Comparison of ENCODE assay signal across 19 cellular contexts in the genomic region with DNA sequence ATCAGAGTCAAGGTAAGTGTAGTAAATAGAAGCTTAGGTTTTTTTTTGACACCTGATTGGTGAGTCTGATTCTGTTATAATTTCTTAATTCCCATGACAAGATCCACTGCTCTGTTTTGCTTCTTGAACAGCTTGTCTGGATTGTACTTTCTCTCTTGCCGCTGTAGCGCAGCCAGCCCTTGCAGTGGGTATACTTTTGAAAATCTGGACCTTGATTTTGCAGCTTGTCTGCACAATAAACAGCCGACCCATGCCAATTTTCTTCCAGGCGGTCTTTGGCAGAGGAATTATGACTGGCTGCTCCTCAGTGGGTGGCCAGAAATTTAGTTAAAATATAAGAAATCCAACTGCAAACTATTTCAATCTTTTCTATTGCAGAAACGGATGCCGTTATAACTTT. TPM values are rescaled to one million over a fixed set of nuclear protein-coding genes. Genes with fewer than 3 reads are reported as not detected.
DNase-seq lines count a peak whose midpoint lies in the region; ATAC-seq, FAIRE-seq and TF ChIP-seq lines count a peak whose summit lies in the region.
"Had no signal": no experiment of that assay in that cellular context is flagged by ENCODE, and none has a peak within 500 bp of the region (broad histone marks: within the 10 kb centered on the region; RNA-seq: fewer than 3 reads in every experiment).

No MANE protein-coding gene starts in this region.

- no peak for TF ChIP-seq CTCF in right lobe of liver (IDR thresholded peaks at IDR 0.05)
- TF ChIP-seq CTCF in HepG2 (CRISPR knock-in tag; IDR thresholded peaks at IDR 0.05): no peak

- H3K79me2 ChIP-seq in HepG2 (ENCODE audit: insufficient read depth, low read length): no peaks in the 10 kb centered on the region

- H3K4me1 ChIP-seq in right lobe of liver (peaks cover 0 to 10% (median 3%) of the 10 kb centered on the region in 4 donors), HepG2 (ENCODE audit: insufficient read depth, low read length) (no peaks in the 10 kb centered on the region), neuron (ENCODE audit: insufficient read depth, low read length) (no peaks in the 10 kb centered on the region)

- H3K4me3 Mint-ChIP-seq in central memory CD8-positive, alpha-beta T cell: no peak overlapping the region
- H3K4me3 Mint-ChIP-seq in stimulated activated effector memory CD8-positive, alpha-beta T cell treated with anti-CD3 and anti-CD28 coated beads, Interleukin-12 subunit alpha, Interleukin-12 subunit beta, amount 100 ng/mL, for 72 hours: peak overlapping the region; percentile 3

- CTCF ChIA-PET in HepG2 (lab: Yijun Ruan, JAX; ENCODE audit: low intra/inter-chr PET ratio, low total read pairs): no interaction called here

- no peaks in the 10 kb centered on the region for H4K20me1 ChIP-seq in HepG2 (ENCODE audit: insufficient read depth, low read length)

- no peak overlapping the region for H3K9ac ChIP-seq in HepG2 (ENCODE audit: insufficient read depth, low read depth, low read length)

- POLR2A ChIA-PET in HepG2 (lab: Yijun Ruan, JAX): no interaction called here

- no peaks in the 10 kb centered on the region for H3K27me3 Mint-ChIP-seq in central memory CD8-positive, alpha-beta T cell

- intact Hi-C loops in right lobe of liver (cut with DNase I): no loop called here
- intact Hi-C loops in HepG2 (cut with micrococcal nuclease; ENCODE audit: unreplicated experiment): no loop called here

- TF ChIP-seq POLR2A in right lobe of liver (IDR thresholded peaks at IDR 0.05) (no peak), HepG2 (IDR thresholded peaks at IDR 0.05; ENCODE audit: insufficient read depth in 1 of 2, low read depth in 2 of 2, low read length in 2 of 2) (no peak)

- ATAC-seq in right lobe of liver (peak; percentile 74 to 95 (median 86)), HepG2 (no peak)
- ATAC-seq in central memory CD8-positive, alpha-beta T cell (replicated peaks; ENCODE audit: extremely low read depth, poor library complexity, severe bottlenecking): no peak
- ATAC-seq in stimulated activated effector memory CD8-positive, alpha-beta T cell treated with anti-CD3 and anti-CD28 coated beads, Interleukin-12 subunit alpha, Interleukin-12 subunit beta, amount 100 ng/mL, for 72 hours: no peak
- ATAC-seq: HCT116, PC-3 had no signal

- H3K27me3 ChIP-seq in right lobe of liver (no peaks in the 10 kb centered on the region), HepG2 (ENCODE audit: control insufficient read depth in 1 of 2, insufficient read depth in 2 of 2, low read length in 2 of 2) (peaks cover 0 to 12% of the 10 kb centered on the region in 2 experiments; a peak in 2 of 5 replicates), neuron (ENCODE audit: insufficient read depth, low read length) (no peaks in the 10 kb centered on the region)

- H3K27ac ChIP-seq in right lobe of liver: peak overlapping the region in 1 of 3 donors; percentile 51
- H3K27ac ChIP-seq in HepG2 (ENCODE audit: extremely low read length, insufficient read depth, low read length): no peak overlapping the region

- H3K27ac Mint-ChIP-seq in central memory CD8-positive, alpha-beta T cell (ENCODE audit: low read depth): peak overlapping the region; percentile 42
- H3K27ac Mint-ChIP-seq in stimulated activated effector memory CD8-positive, alpha-beta T cell treated with anti-CD3 and anti-CD28 coated beads, Interleukin-12 subunit alpha, Interleukin-12 subunit beta, amount 100 ng/mL, for 72 hours: no peak overlapping the region

- TF ChIP-seq RAD21 in HepG2 (CRISPR knock-in tag; IDR thresholded peaks at IDR 0.05): no peak

- H3K36me3 Mint-ChIP-seq in central memory CD8-positive, alpha-beta T cell (ENCODE audit: insufficient read depth): peaks cover 3% of the 10 kb centered on the region
- no peaks in the 10 kb centered on the region for H3K36me3 Mint-ChIP-seq in stimulated activated effector memory CD8-positive, alpha-beta T cell treated with anti-CD3 and anti-CD28 coated beads, Interleukin-12 subunit alpha, Interleukin-12 subunit beta, amount 100 ng/mL, for 72 hours

- no peaks in the 10 kb centered on the region for H3K36me3 ChIP-seq in right lobe of liver
- no peaks in the 10 kb centered on the region for H3K36me3 ChIP-seq in HepG2 (replicated peaks in 1 of 2; ENCODE audit: control insufficient read depth in 1 of 2, insufficient read depth in 2 of 2, low read length in 2 of 2)
- H3K36me3 ChIP-seq in neuron (ENCODE audit: insufficient read depth, low read length): no peaks in the 10 kb centered on the region

- H3K4me3 ChIP-seq in right lobe of liver (no peak overlapping the region), HepG2 (replicated peaks in 1 of 3; ENCODE audit: insufficient read depth in 1 of 3, low read depth in 2 of 3, low read length in 3 of 3) (no peak overlapping the region), neuron (ENCODE audit: low read length) (no peak overlapping the region)

- no peak for FAIRE-seq in HepG2 (lab: Jason Lieb, UNC)
- FAIRE-seq: A204.1, GM12891, GM18507 had no signal

- no peak overlapping the region for H3K4me2 ChIP-seq in HepG2 (ENCODE audit: low read depth, low read length)

- H2AFZ ChIP-seq in HepG2 (ENCODE audit: low read length) (no peak overlapping the region), neuron (ENCODE audit: low read depth, low read length) (peak overlapping the region; percentile 15)

- no TSS peak for BruUV-seq in HepG2 (replicated peaks; lab: Mats Ljungman, UMichigan)

- H3K9me3 ChIP-seq in right lobe of liver: no peaks in the 10 kb centered on the region
- H3K9me3 ChIP-seq in HepG2 (ENCODE audit: low read length): no peaks in the 10 kb centered on the region
- no peaks in the 10 kb centered on the region for H3K9me3 ChIP-seq in neuron (ENCODE audit: low read length)

- in situ Hi-C loops in HepG2 (cut with HindIII; ENCODE audit: extremely low pct_ligation_motif_present, low pct_unique_long_range_greater_than_20kb): no loop called here

- no peaks in the 10 kb centered on the region for H3K9me3 Mint-ChIP-seq in central memory CD8-positive, alpha-beta T cell
- H3K9me3 Mint-ChIP-seq in stimulated activated effector memory CD8-positive, alpha-beta T cell treated with anti-CD3 and anti-CD28 coated beads, Interleukin-12 subunit alpha, Interleukin-12 subunit beta, amount 100 ng/mL, for 72 hours: no peaks in the 10 kb centered on the region

- peak in 1 of 3 donors; percentile 70 for DNase-seq in right lobe of liver
- no peak for DNase-seq in HepG2 (ENCODE audit: low spot score)
- no peak for DNase-seq in central memory CD8-positive, alpha-beta T cell (ENCODE audit: low spot score in 2 of 2)
- no peak for DNase-seq in stimulated activated effector memory CD8-positive, alpha-beta T cell treated with anti-CD3 and anti-CD28 coated beads, Interleukin-12 subunit alpha, Interleukin-12 subunit beta, amount 100 ng/mL, for 72 hours (ENCODE audit: low spot score in 2 of 2)
- DNase-seq in dedifferentiated amniotic fluid mesenchymal stem cell (ENCODE audit: extremely low spot score): no peak
- DNase-seq in NCI-H1105 treated with DMSO at 0.1 percent for 48 hours (lab: John Stamatoyannopoulos, UW): no peak
- DNase-seq in AG20443 (ENCODE audit: low spot score): no peak
- DNase-seq: DMS 273 treated with DMSO at 0.1 percent for 48 hours, NCI-H1417 treated with DMSO at 0.1 percent for 48 hours, NCI-H1930, NCI-H2171 treated with DMSO at 0.1 percent for 48 hours, NCI-H510A, NCI-H774, PC-3 had no signal

- H3K4me1 Mint-ChIP-seq in central memory CD8-positive, alpha-beta T cell: peaks cover 44% of the 10 kb centered on the region
- H3K4me1 Mint-ChIP-seq in stimulated activated effector memory CD8-positive, alpha-beta T cell treated with anti-CD3 and anti-CD28 coated beads, Interleukin-12 subunit alpha, Interleukin-12 subunit beta, amount 100 ng/mL, for 72 hours: peaks cover 26% of the 10 kb centered on the region

- WGBS in right lobe of liver (ENCODE audit: insufficient coverage, low coverage, low lambda C conversion rate, missing lambda C conversion rate): 37% methylated on average over 6 of the region's 6 CpGs
- WGBS in HepG2 (ENCODE audit: low lambda C conversion rate): 64% methylated on average over 6 of the region's 6 CpGs

- no peak for TF ChIP-seq EP300 in HepG2 (IDR thresholded peaks at IDR 0.05; ENCODE audit: low read depth in 2 of 2, low read length in 2 of 2)
- no peak for TF ChIP-seq EP300 in HepG2 (CRISPR knock-in tag; IDR thresholded peaks at IDR 0.05; ENCODE audit: borderline replicate concordance)

RNA-seq across cellular contexts. Expression of a gene that starts 31.8 kb away (rescaled TPM):
- total RNA-seq in right lobe of liver (under 1 TPM in 1 of 6 experiments, not detected in 5; 0.32 TPM), HepG2 (2016; rRNA removed; fragmentation: Illumina TruSeq; extraction: Trizol) (not detected in 2 replicates)
- not detected in 2 replicates for total RNA-seq in HepG2 (2016; cell fraction: cytosol; rRNA removed; fragmentation: Illumina TruSeq; extraction: Trizol; ENCODE audit: low read depth)
- total RNA-seq in HepG2 (2016; cell fraction: insoluble cytoplasmic fraction; rRNA removed; fragmentation: Illumina TruSeq; extraction: Trizol): not detected in 2 replicates
- total RNA-seq in HepG2 (2016; cell fraction: membrane; rRNA removed; fragmentation: Illumina TruSeq; extraction: Trizol): not detected in 2 replicates
- not detected in 2 replicates for total RNA-seq in HepG2 (2016; cell fraction: nucleus; rRNA removed; fragmentation: Illumina TruSeq; extraction: Trizol)
- not detected in 2 replicates for polyA plus RNA-seq in HepG2 (2011; rRNA removed)
- not detected in 2 replicates for polyA plus RNA-seq in HepG2 (2011; cell fraction: cytosol; rRNA removed)
- not detected in 2 replicates for polyA plus RNA-seq in HepG2 (2011; cell fraction: nucleus; rRNA removed)
- not detected in 2 replicates for polyA plus RNA-seq in HepG2 (2012)
- not detected in 2 replicates for polyA plus RNA-seq in HepG2 (2016; cell fraction: cytosol; fragmentation: Illumina TruSeq; extraction: Trizol; ENCODE audit: low read depth)
- not detected in 2 replicates for polyA plus RNA-seq in HepG2 (2016; cell fraction: insoluble cytoplasmic fraction; fragmentation: Illumina TruSeq; extraction: Trizol; ENCODE audit: low read depth)
- not detected in 2 replicates for polyA plus RNA-seq in HepG2 (2016; cell fraction: membrane; fragmentation: Illumina TruSeq; extraction: Trizol; ENCODE audit: low read depth)
- polyA plus RNA-seq in HepG2 (2016; cell fraction: nucleus; fragmentation: Illumina TruSeq; extraction: Trizol; ENCODE audit: insufficient read depth, low read depth): not detected in 2 replicates
- not detected in 2 replicates for polyA minus RNA-seq in HepG2 (2011; rRNA and poly(A)+ RNA removed; ENCODE audit: low replicate concordance)
- not detected in 2 replicates for polyA minus RNA-seq in HepG2 (2011; cell fraction: cytosol; rRNA and poly(A)+ RNA removed)
- polyA minus RNA-seq in HepG2 (2011; cell fraction: nucleus; rRNA and poly(A)+ RNA removed): not detected in 2 replicates
- total RNA-seq: PC-3 had no signal

RNA-seq across cellular contexts. Expression of a gene that starts 37.5 kb away (rescaled TPM):
- total RNA-seq in right lobe of liver (10 to 100 TPM; 21.2 to 67.5 (median 35.8) TPM), HepG2 (2016; rRNA removed; fragmentation: Illumina TruSeq; extraction: Trizol) (62.8 and 72.4 TPM in 2 replicates)
- total RNA-seq in HepG2 (2016; cell fraction: cytosol; rRNA removed; fragmentation: Illumina TruSeq; extraction: Trizol; ENCODE audit: low read depth): 64.8 and 77.1 TPM in 2 replicates
- total RNA-seq in HepG2 (2016; cell fraction: insoluble cytoplasmic fraction; rRNA removed; fragmentation: Illumina TruSeq; extraction: Trizol): 53.2 and 64.4 TPM in 2 replicates
- 145 TPM in 2 replicates for total RNA-seq in HepG2 (2016; cell fraction: membrane; rRNA removed; fragmentation: Illumina TruSeq; extraction: Trizol)
- total RNA-seq in HepG2 (2016; cell fraction: nucleus; rRNA removed; fragmentation: Illumina TruSeq; extraction: Trizol): 39.0 and 39.8 TPM in 2 replicates
- 35.1 and 37.3 TPM in 2 replicates for polyA plus RNA-seq in HepG2 (2011; rRNA removed)
- 45.5 and 45.8 TPM in 2 replicates for polyA plus RNA-seq in HepG2 (2011; cell fraction: cytosol; rRNA removed)
- polyA plus RNA-seq in HepG2 (2011; cell fraction: nucleus; rRNA removed): 28.9 and 31.3 TPM in 2 replicates
- polyA plus RNA-seq in HepG2 (2012): 36.5 and 47.0 TPM in 2 replicates
- polyA plus RNA-seq in HepG2 (2016; cell fraction: cytosol; fragmentation: Illumina TruSeq; extraction: Trizol; ENCODE audit: low read depth): 59.1 and 60.0 TPM in 2 replicates
- polyA plus RNA-seq in HepG2 (2016; cell fraction: insoluble cytoplasmic fraction; fragmentation: Illumina TruSeq; extraction: Trizol; ENCODE audit: low read depth): 66.3 and 68.6 TPM in 2 replicates
- polyA plus RNA-seq in HepG2 (2016; cell fraction: membrane; fragmentation: Illumina TruSeq; extraction: Trizol; ENCODE audit: low read depth): 115 and 125 TPM in 2 replicates
- 43.0 and 44.9 TPM in 2 replicates for polyA plus RNA-seq in HepG2 (2016; cell fraction: nucleus; fragmentation: Illumina TruSeq; extraction: Trizol; ENCODE audit: insufficient read depth, low read depth)
- polyA minus RNA-seq in HepG2 (2011; rRNA and poly(A)+ RNA removed; ENCODE audit: low replicate concordance): 22.7 and 52.3 TPM in 2 replicates
- 39.2 and 52.8 TPM in 2 replicates for polyA minus RNA-seq in HepG2 (2011; cell fraction: cytosol; rRNA and poly(A)+ RNA removed)
- polyA minus RNA-seq in HepG2 (2011; cell fraction: nucleus; rRNA and poly(A)+ RNA removed): 33.9 and 36.3 TPM in 2 replicates

Comparison
In these comparisons a context has a peak if more than half of its experiments do, and no peak if none do; other contexts are left out.
1. ATAC-seq: peak in right lobe of liver (4 of 4); none in HepG2 (single experiment), central memory CD8-positive, alpha-beta T cell (single experiment) and stimulated activated effector memory CD8-positive, alpha-beta T cell treated with anti-CD3 and anti-CD28 coated beads, Interleukin-12 subunit alpha, Interleukin-12 subunit beta, amount 100 ng/mL, for 72 hours (single experiment).